In genomic region chr12:12465522-12465921, GRCh38 we compare ENCODE assay signal across 20 cellular contexts.
DNase-seq lines count a peak whose midpoint lies in the region; ATAC-seq and TF ChIP-seq lines count a peak whose summit lies in the region.
"Had no signal": no experiment of that assay in that cellular context is flagged by ENCODE, and none has a peak within 500 bp of the region (broad histone marks: within the 10 kb centered on the region; RNA-seq: fewer than 3 reads in every experiment).

No MANE protein-coding gene starts in this region.

- peaks cover 31 to 92% (median 64%) of the 10 kb centered on the region in 4 donors for H3K4me1 Mint-ChIP-seq in CD4-positive, CD25-positive, alpha-beta regulatory T cell
- H3K4me1 Mint-ChIP-seq in CD4-positive, alpha-beta memory T cell = peaks cover 61 to 96% (median 78%) of the 10 kb centered on the region in 4 donors
- peaks cover 62% of the 10 kb centered on the region for H3K4me1 Mint-ChIP-seq in activated T-helper 17 cell treated with anti-CD3 and anti-CD28 coated beads, Interleukin-2, amount 50 U/mL, for 72 hours
- H3K4me1 Mint-ChIP-seq in naive thymus-derived CD8-positive, alpha-beta T cell = peaks cover 28 to 62% (median 55%) of the 10 kb centered on the region in 4 donors

- TF ChIP-seq CTCF in brain microvascular endothelial cell (IDR thresholded peaks at IDR 0.05; ENCODE audit: low read depth, low read length, missing control alignments) = no peak

- in situ Hi-C loops in brain microvascular endothelial cell (cut with HindIII; ENCODE audit: low pct_ligation_motif_present, low sequenced_read_pairs) = no loop called here

- intact Hi-C loops in CD4-positive, alpha-beta memory T cell (cut with micrococcal nuclease) = no loop called here
- intact Hi-C loops in left ventricle myocardium superior (cut with micrococcal nuclease) = no loop called here

- H3K27ac Mint-ChIP-seq in CD4-positive, CD25-positive, alpha-beta regulatory T cell = peak overlapping the region; percentile 95 to 100 (median 99)
- peak overlapping the region; percentile 96 to 100 (median 100) for H3K27ac Mint-ChIP-seq in CD4-positive, alpha-beta memory T cell
- H3K27ac Mint-ChIP-seq in activated T-helper 17 cell treated with anti-CD3 and anti-CD28 coated beads, Interleukin-2, amount 50 U/mL, for 72 hours = peak overlapping the region; percentile 100
- peak overlapping the region; percentile 90 to 100 (median 96) for H3K27ac Mint-ChIP-seq in naive thymus-derived CD8-positive, alpha-beta T cell

- CTCF ChIA-PET in CD4-positive, alpha-beta memory T cell (lab: Charles Lee; ENCODE audit: partially characterized antibody) = interaction anchor here (0.7 to 6.8 kb wide), 17 partner anchors 9 to 271 kb away, joined by 3 to 48 read pairs (median 5); no protein-coding TSS in a partner anchor

- no peak for DNase-seq in CD4-positive, CD25-positive, alpha-beta regulatory T cell
- no peak for DNase-seq in CD4-positive, alpha-beta memory T cell
- DNase-seq in naive thymus-derived CD8-positive, alpha-beta T cell = no peak
- DNase-seq in brain microvascular endothelial cell = no peak
- no peak for DNase-seq in left ventricle myocardium superior
- DNase-seq: activated gamma-delta T cell, caudate nucleus, COR-L47, DND-41, gastrocnemius medialis, GM23248, IMR-90, kidney glomerular epithelial cell, MM.1S, NCI-H146, Right ventricle myocardium superior had no signal

- H3K4me3 Mint-ChIP-seq in CD4-positive, CD25-positive, alpha-beta regulatory T cell = peak overlapping the region in 1 of 4 donors; percentile 16
- peak overlapping the region in 7 of 8 donors; percentile 13 to 65 (median 25) for H3K4me3 Mint-ChIP-seq in CD4-positive, alpha-beta memory T cell
- peak overlapping the region; percentile 72 for H3K4me3 Mint-ChIP-seq in activated T-helper 17 cell treated with anti-CD3 and anti-CD28 coated beads, Interleukin-2, amount 50 U/mL, for 72 hours
- peak overlapping the region in 1 of 10 donors; percentile 19 for H3K4me3 Mint-ChIP-seq in naive thymus-derived CD8-positive, alpha-beta T cell

- H3K9me3 Mint-ChIP-seq in CD4-positive, CD25-positive, alpha-beta regulatory T cell = no peaks in the 10 kb centered on the region
- peaks cover 0 to 2% (median 0%) of the 10 kb centered on the region in 8 donors for H3K9me3 Mint-ChIP-seq in CD4-positive, alpha-beta memory T cell
- no peaks in the 10 kb centered on the region for H3K9me3 Mint-ChIP-seq in activated T-helper 17 cell treated with anti-CD3 and anti-CD28 coated beads, Interleukin-2, amount 50 U/mL, for 72 hours
- no peaks in the 10 kb centered on the region for H3K9me3 Mint-ChIP-seq in naive thymus-derived CD8-positive, alpha-beta T cell

- H3K4me1 ChIP-seq in CD4-positive, CD25-positive, alpha-beta regulatory T cell (ENCODE audit: control insufficient read depth, insufficient read depth, low read length, poor library complexity, severe bottlenecking) = peaks cover 78% of the 10 kb centered on the region
- peaks cover 87% of the 10 kb centered on the region for H3K4me1 ChIP-seq in CD4-positive, alpha-beta memory T cell (ENCODE audit: insufficient read depth, low read length)
- H3K4me1 ChIP-seq: right atrium auricular region, testis had no signal

- POLR2A ChIA-PET in CD4-positive, alpha-beta memory T cell (lab: Charles Lee; ENCODE audit: partially characterized antibody) = interaction anchor here (0.8 to 39.3 kb wide), 25 partner anchors 1 to 457 kb away, joined by 3 to 970 read pairs (median 11); partner anchors contain the start of genes BORCS5, CDKN1B and DUSP16
- POLR2A ChIA-PET in naive thymus-derived CD8-positive, alpha-beta T cell (lab: Charles Lee) = interaction anchor here (0.5 to 4.5 kb wide), 10 partner anchors 10 to 823 kb away, joined by 3 to 44 read pairs (median 4); no protein-coding TSS in a partner anchor

- no peaks in the 10 kb centered on the region for H3K27me3 Mint-ChIP-seq in CD4-positive, CD25-positive, alpha-beta regulatory T cell
- no peaks in the 10 kb centered on the region for H3K27me3 Mint-ChIP-seq in CD4-positive, alpha-beta memory T cell
- no peaks in the 10 kb centered on the region for H3K27me3 Mint-ChIP-seq in activated T-helper 17 cell treated with anti-CD3 and anti-CD28 coated beads, Interleukin-2, amount 50 U/mL, for 72 hours
- H3K27me3 Mint-ChIP-seq in naive thymus-derived CD8-positive, alpha-beta T cell = no peaks in the 10 kb centered on the region

- H3K27me3 ChIP-seq in CD4-positive, CD25-positive, alpha-beta regulatory T cell (ENCODE audit: control insufficient read depth, insufficient read depth, low read length) = no peaks in the 10 kb centered on the region
- no peaks in the 10 kb centered on the region for H3K27me3 ChIP-seq in CD4-positive, alpha-beta memory T cell (ENCODE audit: insufficient read depth, low read length)
- no peaks in the 10 kb centered on the region for H3K27me3 ChIP-seq in brain microvascular endothelial cell (replicated peaks)
- H3K27me3 ChIP-seq: gastrocnemius medialis, right atrium auricular region, testis had no signal

- peak overlapping the region; percentile 90 for H3K27ac ChIP-seq in CD4-positive, CD25-positive, alpha-beta regulatory T cell (ENCODE audit: insufficient read depth, low read length, poor library complexity, severe bottlenecking)
- peak overlapping the region; percentile 82 for H3K27ac ChIP-seq in CD4-positive, alpha-beta memory T cell (ENCODE audit: low read depth, low read length)
- H3K27ac ChIP-seq in brain microvascular endothelial cell = no peak overlapping the region
- H3K27ac ChIP-seq: gastrocnemius medialis, GM23248, right atrium auricular region, testis had no signal

- H3K4me3 ChIP-seq in CD4-positive, CD25-positive, alpha-beta regulatory T cell (ENCODE audit: low read depth, low read length) = no peak overlapping the region
- peak overlapping the region in 1 of 2 donors; percentile 13 for H3K4me3 ChIP-seq in CD4-positive, alpha-beta memory T cell (ENCODE audit: low read length in 2 of 2)
- H3K4me3 ChIP-seq in brain microvascular endothelial cell (ENCODE audit: low read depth, low read length) = no peak overlapping the region
- H3K4me3 ChIP-seq: gastrocnemius medialis, GM23248, right atrium auricular region, testis had no signal

- peaks cover 28% of the 10 kb centered on the region for H3K36me3 Mint-ChIP-seq in CD4-positive, CD25-positive, alpha-beta regulatory T cell
- peaks cover 22 to 25% of the 10 kb centered on the region in 2 donors for H3K36me3 Mint-ChIP-seq in CD4-positive, alpha-beta memory T cell
- peaks cover 75% of the 10 kb centered on the region for H3K36me3 Mint-ChIP-seq in activated T-helper 17 cell treated with anti-CD3 and anti-CD28 coated beads, Interleukin-2, amount 50 U/mL, for 72 hours (ENCODE audit: low read depth)
- peaks cover 4 to 20% (median 13%) of the 10 kb centered on the region in 3 donors for H3K36me3 Mint-ChIP-seq in naive thymus-derived CD8-positive, alpha-beta T cell

- H3K36me3 ChIP-seq in CD4-positive, CD25-positive, alpha-beta regulatory T cell (ENCODE audit: control insufficient read depth, insufficient read depth, low read length) = no peaks in the 10 kb centered on the region
- H3K36me3 ChIP-seq in CD4-positive, alpha-beta memory T cell (ENCODE audit: insufficient read depth, low read length) = no peaks in the 10 kb centered on the region
- H3K36me3 ChIP-seq in brain microvascular endothelial cell (replicated peaks) = no peaks in the 10 kb centered on the region
- H3K36me3 ChIP-seq: right atrium auricular region had no signal

- no peak for ATAC-seq in CD4-positive, CD25-positive, alpha-beta regulatory T cell (ENCODE audit: low read depth in 2 of 2)
- no peak for ATAC-seq in activated T-helper 17 cell treated with anti-CD3 and anti-CD28 coated beads, Interleukin-2, amount 50 U/mL, for 72 hours (replicated peaks)
- no peak for ATAC-seq in naive thymus-derived CD8-positive, alpha-beta T cell
- ATAC-seq in esophagus mucosa (no peak), left ventricle myocardium superior (no peak)
- ATAC-seq: gastrocnemius medialis had no signal

- H3K9me3 ChIP-seq in CD4-positive, CD25-positive, alpha-beta regulatory T cell (ENCODE audit: control insufficient read depth in 2 of 2, low read length in 2 of 2) = no peaks in the 10 kb centered on the region
- H3K9me3 ChIP-seq in CD4-positive, alpha-beta memory T cell (ENCODE audit: control insufficient read depth in 1 of 2, low read length in 2 of 2) = no peaks in the 10 kb centered on the region
- H3K9me3 ChIP-seq: gastrocnemius medialis, right atrium auricular region, testis had no signal
